ENCODE assay signal across 15 cellular contexts in genomic region chr11:114040706-114041211, GRCh38. TPM values are rescaled to one million over a fixed set of nuclear protein-coding genes. Genes with fewer than 3 reads are reported as not detected.
DNase-seq lines count a peak whose midpoint lies in the region; ATAC-seq, FAIRE-seq and TF ChIP-seq lines count a peak whose summit lies in the region.
"Had no signal": no experiment of that assay in that cellular context is flagged by ENCODE, and none has a peak within 500 bp of the region (broad histone marks: within the 10 kb centered on the region; RNA-seq: fewer than 3 reads in every experiment).

No MANE protein-coding gene starts in this region.

- peak overlapping the region; percentile 42 for H2AFZ ChIP-seq in neuronal stem cell (ENCODE audit: low read length)

- no peak overlapping the region for H3K9ac ChIP-seq in neuronal stem cell (ENCODE audit: low read depth, low read length, poor library complexity)

- H3K79me1 ChIP-seq in neuronal stem cell (ENCODE audit: low read depth, low read length): no peaks in the 10 kb centered on the region

- H3K14ac ChIP-seq in neuronal stem cell (ENCODE audit: low read length): no peak overlapping the region

- H4K8ac ChIP-seq in neuronal stem cell (ENCODE audit: low read depth, low read length): no peak overlapping the region

- no peak overlapping the region for H3K27ac ChIP-seq in neuronal stem cell (replicated peaks; ENCODE audit: low read length)

- H3K4me3 ChIP-seq in AG09309 (ENCODE audit: control insufficient read depth, low read depth, low read length) (no peak overlapping the region), epithelial cell of esophagus (ENCODE audit: low read length) (no peak overlapping the region), neuronal stem cell (ENCODE audit: low read length in 2 of 2) (no peak overlapping the region), H7 (ENCODE audit: insufficient read depth, low read depth, low read length) (no peak overlapping the region)

- H2BK12ac ChIP-seq in neuronal stem cell (ENCODE audit: low read length): no peak overlapping the region

- WGBS in neuronal stem cell (ENCODE audit: extremely low coverage in 2 of 2, insufficient read length in 2 of 2, insufficient replicate concordance in 1 of 2), 2 donors: no CpG with 5 or more reads among the region's 7 CpGs

- H2BK15ac ChIP-seq in neuronal stem cell (ENCODE audit: low read length): peak overlapping the region; percentile 3

- ATAC-seq in GM19467 (IDR thresholded peaks at IDR 0.05; ENCODE audit: unreplicated experiment): no peak
- ATAC-seq: activated CD4-positive, CD25-positive, alpha-beta regulatory T cell treated with anti-CD3 and anti-CD28 coated beads, Interleukin-2, amount 50 U/mL, for 24 hours; activated T-helper 17 cell treated with anti-CD3 and anti-CD28 coated beads, Interleukin-2, amount 50 U/mL, for 72 hours had no signal

- TF ChIP-seq POLR2A in GM12891 (IDR thresholded peaks at IDR 0.05; ENCODE audit: low read depth, low read length): no peak

- H3K4me1 ChIP-seq in neuronal stem cell (ENCODE audit: control insufficient read depth in 2 of 2, insufficient read depth in 1 of 2, low read depth in 1 of 2, low read length in 2 of 2): peaks cover 3% of the 10 kb centered on the region in 2 donors

- no peaks in the 10 kb centered on the region for H3K9me3 ChIP-seq in neuronal stem cell (replicated peaks in 1 of 2; ENCODE audit: control insufficient read depth in 2 of 2, insufficient read depth in 1 of 2, low read depth in 1 of 2, low read length in 2 of 2)

- no peak overlapping the region for H2BK5ac ChIP-seq in neuronal stem cell (ENCODE audit: low read length)

- H3K36me3 ChIP-seq in neuronal stem cell (replicated peaks in 1 of 2; ENCODE audit: control insufficient read depth in 2 of 2, insufficient read depth in 2 of 2, low read length in 2 of 2) (no peaks in the 10 kb centered on the region), H7 (replicated peaks; ENCODE audit: control insufficient read depth, insufficient read depth, low read length) (no peaks in the 10 kb centered on the region)

- H2BK120ac ChIP-seq in neuronal stem cell (ENCODE audit: low read depth, low read length): no peak overlapping the region

- no peak overlapping the region for H2AK5ac ChIP-seq in neuronal stem cell (ENCODE audit: low read depth, low read length)

- no peak overlapping the region for H3K4ac ChIP-seq in neuronal stem cell (ENCODE audit: low read length)

- H3K23ac ChIP-seq in neuronal stem cell (ENCODE audit: low read depth, low read length, poor library complexity): no peak overlapping the region

- H3K27me3 ChIP-seq in neuronal stem cell (ENCODE audit: control insufficient read depth in 3 of 3, insufficient read depth in 3 of 3, low read depth in 1 of 3, low read length in 3 of 3) (no peaks in the 10 kb centered on the region), H7 (ENCODE audit: control insufficient read depth, insufficient read depth, low read length) (no peaks in the 10 kb centered on the region; the same call in 1 of the 2 replicates)

- TF ChIP-seq CTCF in AG09309 (IDR thresholded peaks at IDR 0.05; ENCODE audit: control insufficient read depth, insufficient read depth, low read depth, low read length, missing control alignments) (no peak), epithelial cell of esophagus (IDR thresholded peaks at IDR 0.05; ENCODE audit: insufficient read depth, low read depth, low read length, missing control alignments) (no peak)

- no peak overlapping the region for H4K91ac ChIP-seq in neuronal stem cell (ENCODE audit: low read depth, low read length, poor library complexity)

- peak overlapping the region; percentile 69 for H3K18ac ChIP-seq in neuronal stem cell (ENCODE audit: low read length)

- no peak overlapping the region for H3K4me2 ChIP-seq in neuronal stem cell (ENCODE audit: insufficient read depth, low read length, poor library complexity, severe bottlenecking)

- DNase-seq in AG09309 (ENCODE audit: low read depth) (peak; percentile 13), M059J (ENCODE audit: low read depth) (peak; percentile 80), epithelial cell of esophagus (ENCODE audit: low read depth) (peak; percentile 41), neuronal stem cell (ENCODE audit: low spot score) (no peak), NCI-H748 (lab: John Stamatoyannopoulos, UW; ENCODE audit: unreplicated experiment) (no peak), GM12891 (ENCODE audit: insufficient read length, low spot score) (no peak), H7 (no peak)
- DNase-seq: cortex of kidney; NCI-H2171 treated with DMSO at 0.1 percent for 48 hours; SIG-M5; stimulated activated CD4-positive, alpha-beta T cell treated with anti-CD3 and anti-CD28 coated beads, Interleukin-4, amount 100 ng/mL, for 1 hour had no signal

- FAIRE-seq in GM12891 (lab: Jason Lieb, UNC): no peak

TF ChIP-seq in GM12891, 5 proteins besides CTCF, POLR2A, EP300 and RAD21:
- TF ChIP-seq POU2F2 (IDR thresholded peaks at IDR 0.05; ENCODE audit: low read depth, low read length) (no peak), POLR2AphosphoS5 (IDR thresholded peaks at IDR 0.05; ENCODE audit: low read depth, low read length) (no peak), SPI1 (IDR thresholded peaks at IDR 0.05; ENCODE audit: low read depth, low read length) (no peak), PAX5 (IDR thresholded peaks at IDR 0.05; ENCODE audit: insufficient read depth, low read length, severe bottlenecking) (no peak), TAF1 (IDR thresholded peaks at IDR 0.05; ENCODE audit: low read depth, low read length) (no peak)
TF ChIP-seq in GM12891: peak in this region for 0.

RNA-seq across cellular contexts. Expression of gene ZBTB16, which starts 18.8 kb away (rescaled TPM):
- not detected in 2 replicates for total RNA-seq in M059J (2014; rRNA removed; shearing (Covaris generic))
- 18.2 TPM for polyA plus RNA-seq in neuronal stem cell (2013, experiment 1 of 2)
- 19.2 TPM for polyA plus RNA-seq in neuronal stem cell (2013, experiment 2 of 2)
- not detected for polyA plus RNA-seq in GM12891 (2012; ENCODE audit: low read depth, missing spikeins)
- total RNA-seq in H7 (2014; rRNA removed; shearing (Covaris generic)): not detected in 2 replicates
- polyA plus RNA-seq: BJ had no signal

Comparison
In these comparisons a context has a peak if more than half of its experiments do, and no peak if none do; other contexts are left out.
1. DNase-seq: peak in AG09309 (single experiment), M059J (single experiment) and epithelial cell of esophagus (single experiment); none in neuronal stem cell (single experiment), NCI-H748 (single experiment), GM12891 (single experiment) and H7 (single experiment).